Comparison of ENCODE assay signal across 6 cellular contexts in genomic region chr19:35423406-35423805, GRCh38. TPM values are rescaled to one million over a fixed set of nuclear protein-coding genes. Genes with fewer than 3 reads are reported as not detected.
"Had no signal": no experiment of that assay in that cellular context is flagged by ENCODE, and none has a peak within 500 bp of the region (broad histone marks: within the 10 kb centered on the region; RNA-seq: fewer than 3 reads in every experiment).

No MANE protein-coding gene starts in this region.

RNA-seq across cellular contexts. Expression of gene FFAR2, which starts 24.7 kb away (rescaled TPM):
- polyA plus RNA-seq: endothelial cell of umbilical vein, fibroblast of lung, foreskin keratinocyte had no signal

RNA-seq across cellular contexts. Expression of gene GPR42, which starts 52.5 kb away (rescaled TPM):
- polyA plus RNA-seq: endothelial cell of umbilical vein, esophagus, fibroblast of lung, foreskin keratinocyte, heart left ventricle, heart right ventricle had no signal
